In the genomic region with DNA sequence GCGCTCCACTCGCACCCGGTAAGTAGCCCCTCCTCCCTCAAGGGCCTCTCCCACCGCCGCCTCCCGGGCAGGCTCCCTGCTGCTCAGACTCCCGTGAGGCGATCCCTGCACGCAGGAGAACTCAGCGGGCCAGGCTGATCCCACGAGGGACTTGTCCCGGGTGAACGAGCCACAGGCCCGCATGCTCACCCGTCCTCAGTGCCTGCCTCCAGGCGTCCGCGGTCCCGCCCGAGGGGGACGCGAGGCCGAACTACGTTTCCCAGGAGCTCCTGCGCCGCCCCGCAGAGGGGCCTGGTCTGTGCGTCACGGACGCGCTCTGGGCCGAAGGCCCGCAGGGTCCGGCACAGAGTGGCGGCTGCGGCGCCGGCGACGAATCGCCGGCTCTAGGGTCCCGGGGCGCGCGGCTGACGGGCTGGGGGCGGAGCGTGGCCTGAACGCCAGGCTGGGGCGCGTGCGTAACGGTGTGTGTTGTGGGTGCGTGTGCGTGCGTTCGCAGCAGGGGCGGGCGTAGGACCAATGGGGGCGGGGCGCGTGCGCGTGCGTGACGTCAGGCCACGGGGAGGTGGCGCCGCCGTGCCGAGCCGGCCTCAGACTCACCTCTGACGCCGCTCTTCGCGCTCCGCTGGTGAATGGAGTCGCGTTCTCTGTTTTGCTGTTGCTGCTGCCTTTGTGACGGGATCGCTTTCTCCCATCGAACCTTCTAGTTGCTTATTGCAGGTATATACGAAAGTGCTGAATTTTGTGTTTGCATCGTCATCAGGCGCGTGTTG, we compare ENCODE assay signal across 8 cellular contexts. TPM values are rescaled to one million over a fixed set of nuclear protein-coding genes. Genes with fewer than 3 reads are reported as not detected.
DNase-seq lines count a peak whose midpoint lies in the region; ATAC-seq lines count a peak whose summit lies in the region.

ZNF10 (plus strand) TSS at position 590 of the 770 bp plus-strand sequence. CDS start 13,866 bp downstream, outside the sequence.
ZNF891 (minus strand) TSS at position 237 of the 770 bp plus-strand sequence. CDS start 8,356 bp downstream, outside the sequence.

- H3K36me3 Mint-ChIP-seq in activated T-cell treated with anti-CD3 and anti-CD28 coated beads, Interleukin-2, amount 50 U/mL, for 4 hours (ENCODE audit: insufficient read depth), result peaks cover 49% of the 10 kb centered on the region

- H3K27me3 ChIP-seq in muscle layer of colon (ENCODE audit: control insufficient read depth in 1 of 2, insufficient read depth in 2 of 2, low read length in 2 of 2), result no peaks in the 10 kb centered on the region

- ATAC-seq in GM21526 (IDR thresholded peaks at IDR 0.05; ENCODE audit: low FRiP score, unreplicated experiment) (peak; percentile 94), esophagus mucosa (peak; percentile 100)
- ATAC-seq in activated T-cell treated with anti-CD3 and anti-CD28 coated beads, Interleukin-2, amount 50 U/mL, for 4 hours, result peak; percentile 91 to 92

- peaks cover 4% of the 10 kb centered on the region for H3K4me1 ChIP-seq in muscle layer of colon (ENCODE audit: insufficient read depth, low read length)

- peaks cover 26% of the 10 kb centered on the region for H3K9me3 Mint-ChIP-seq in activated T-cell treated with anti-CD3 and anti-CD28 coated beads, Interleukin-2, amount 50 U/mL, for 4 hours

- peaks cover 26% of the 10 kb centered on the region for H3K9me3 ChIP-seq in muscle layer of colon (ENCODE audit: low read length)

- H3K4me1 Mint-ChIP-seq in activated T-cell treated with anti-CD3 and anti-CD28 coated beads, Interleukin-2, amount 50 U/mL, for 4 hours (ENCODE audit: low read depth), result peaks cover 21% of the 10 kb centered on the region

- DNase-seq in DMS 273 treated with DMSO at 0.1 percent for 48 hours (lab: John Stamatoyannopoulos, UW), result peak; percentile 77
- peak; percentile 59 for DNase-seq in HuH-7.5 (ENCODE audit: low spot score)
- DNase-seq in OCI-M2 (lab: John Stamatoyannopoulos, UW; ENCODE audit: unreplicated experiment), result peak; percentile 28
- peak; percentile 97 for DNase-seq in activated T-cell treated with anti-CD3 and anti-CD28 coated beads, Interleukin-2, amount 50 U/mL, for 4 hours
- peak; percentile 94 to 95 for DNase-seq in stimulated activated CD8-positive, alpha-beta memory T cell treated with anti-CD3 and anti-CD28 coated beads, Interleukin-7, amount 100 ng/mL, for 1 hour (ENCODE audit: low read depth in 2 of 2)

- peak within 1 kb of the TSS; percentile 69 for H3K9ac ChIP-seq in muscle layer of colon (ENCODE audit: low read length)

- peaks cover 17% of the 10 kb centered on the region for H3K36me3 ChIP-seq in muscle layer of colon (ENCODE audit: insufficient read depth, low read length)

- H3K27ac ChIP-seq in muscle layer of colon (ENCODE audit: low read depth, low read length), result peak within 1 kb of the TSS; percentile 95

- H3K27me3 Mint-ChIP-seq in activated T-cell treated with anti-CD3 and anti-CD28 coated beads, Interleukin-2, amount 50 U/mL, for 4 hours (ENCODE audit: low read depth), result no peaks in the 10 kb centered on the region

- H3K4me3 ChIP-seq in muscle layer of colon (ENCODE audit: low read depth in 1 of 2, low read length in 2 of 2), result peak within 1 kb of the TSS; percentile 75 to 80

- H3K4me3 Mint-ChIP-seq in activated T-cell treated with anti-CD3 and anti-CD28 coated beads, Interleukin-2, amount 50 U/mL, for 4 hours, result peak within 1 kb of the TSS; percentile 93

RNA-seq across cellular contexts. Expression of gene ZNF10, which starts in this region (rescaled TPM):
- 1 to 10 TPM; 2.4 to 3.5 (median 2.6) TPM for total RNA-seq in activated T-cell treated with anti-CD3 and anti-CD28 coated beads, Interleukin-2, amount 50 U/mL, for 4 hours
- total RNA-seq in esophagus mucosa, result 2.4 TPM

RNA-seq across cellular contexts. Expression of gene ZNF891, which starts in this region (rescaled TPM):
- 1 to 10 TPM; 1.4 to 1.6 (median 1.6) TPM for total RNA-seq in activated T-cell treated with anti-CD3 and anti-CD28 coated beads, Interleukin-2, amount 50 U/mL, for 4 hours
- 0.64 TPM for total RNA-seq in esophagus mucosa

Comparison
In these comparisons a context has a peak if more than half of its experiments do, and no peak if none do; other contexts are left out.
1. Peak in every context shown above with its lines: DNase-seq, ATAC-seq, H3K4me3 ChIP-seq and H3K27ac ChIP-seq.
2. DNase-seq: peak in every context shown above with its lines; median percentile 97 in activated T-cell treated with anti-CD3 and anti-CD28 coated beads, Interleukin-2, amount 50 U/mL, for 4 hours; 94 in stimulated activated CD8-positive, alpha-beta memory T cell treated with anti-CD3 and anti-CD28 coated beads, Interleukin-7, amount 100 ng/mL, for 1 hour; 77 in DMS 273 treated with DMSO at 0.1 percent for 48 hours; 59 in HuH-7.5; 28 in OCI-M2.